In genomic region chr14:75001899-75002298, GRCh38 we compare ENCODE assay signal across 1 cellular context.
TF ChIP-seq lines count a peak whose summit lies in the region.

No MANE protein-coding gene starts in this region.

TF ChIP-seq in GM23338, 12 proteins besides CTCF, POLR2A, EP300 and RAD21 (continued from another document):
- TF ChIP-seq ZNF462 (CRISPR knock-in tag; IDR thresholded peaks at IDR 0.05), result no peak
- no peak for TF ChIP-seq EZH2phosphoT487 (IDR thresholded peaks at IDR 0.05; ENCODE audit: unreplicated experiment)
- no peak for TF ChIP-seq POLR2AphosphoS5 (IDR thresholded peaks at IDR 0.05; ENCODE audit: low read depth)
- no peak for TF ChIP-seq STAT1 (IDR thresholded peaks at IDR 0.05; ENCODE audit: unreplicated experiment)
- TF ChIP-seq NANOG (IDR thresholded peaks at IDR 0.05; ENCODE audit: borderline replicate concordance), result no peak
- TF ChIP-seq JUNB (IDR thresholded peaks at IDR 0.05; ENCODE audit: unreplicated experiment), result no peak
